ENCODE assay signal across 1 cellular context in the genomic region with DNA sequence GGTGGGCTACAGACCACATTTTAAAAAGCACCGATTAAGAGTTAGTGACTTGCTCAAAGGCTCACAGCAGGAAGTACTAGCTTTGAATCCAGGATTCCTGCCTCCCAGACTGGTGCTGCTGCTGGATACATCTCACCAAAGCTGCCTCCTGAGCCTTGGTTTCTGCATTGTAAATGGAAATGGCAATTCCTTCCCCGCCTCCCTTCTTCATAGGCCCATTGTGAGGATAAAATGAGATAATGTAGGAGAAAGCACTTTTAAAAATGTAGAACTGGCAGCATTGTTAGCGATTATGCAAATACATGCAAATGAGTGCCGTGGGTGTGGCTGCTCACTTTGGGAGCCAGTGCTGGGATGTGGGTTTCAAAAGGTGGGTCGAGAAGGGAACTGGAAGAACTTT.
TF ChIP-seq lines count a peak whose summit lies in the region.

No MANE protein-coding gene starts in this region.

TF ChIP-seq in WTC11, 78 proteins besides CTCF, POLR2A, EP300 and RAD21 (continued from another document):
- TF ChIP-seq PRDM15 (CRISPR knock-in tag; IDR thresholded peaks at IDR 0.05) (peak; percentile 71), SOX15 (CRISPR knock-in tag; IDR thresholded peaks at IDR 0.05) (no peak), ETV6 (CRISPR knock-in tag; IDR thresholded peaks at IDR 0.05) (peak; percentile 29; the same call in 1 of the 2 replicates), PREB (CRISPR knock-in tag; IDR thresholded peaks at IDR 0.05; ENCODE audit: borderline replicate concordance) (no peak), ZNF423 (CRISPR knock-in tag; IDR thresholded peaks at IDR 0.05) (no peak), HMGXB4 (CRISPR knock-in tag; IDR thresholded peaks at IDR 0.05) (no peak), PRRX2 (CRISPR knock-in tag; IDR thresholded peaks at IDR 0.05) (no peak)
- TF ChIP-seq, protein P1, sequence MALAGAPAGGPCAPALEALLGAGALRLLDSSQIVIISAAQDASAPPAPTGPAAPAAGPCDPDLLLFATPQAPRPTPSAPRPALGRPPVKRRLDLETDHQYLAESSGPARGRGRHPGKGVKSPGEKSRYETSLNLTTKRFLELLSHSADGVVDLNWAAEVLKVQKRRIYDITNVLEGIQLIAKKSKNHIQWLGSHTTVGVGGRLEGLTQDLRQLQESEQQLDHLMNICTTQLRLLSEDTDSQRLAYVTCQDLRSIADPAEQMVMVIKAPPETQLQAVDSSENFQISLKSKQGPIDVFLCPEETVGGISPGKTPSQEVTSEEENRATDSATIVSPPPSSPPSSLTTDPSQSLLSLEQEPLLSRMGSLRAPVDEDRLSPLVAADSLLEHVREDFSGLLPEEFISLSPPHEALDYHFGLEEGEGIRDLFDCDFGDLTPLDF (CRISPR knock-in tag; IDR thresholded peaks at IDR 0.05) = no peak
